In the genomic region with DNA sequence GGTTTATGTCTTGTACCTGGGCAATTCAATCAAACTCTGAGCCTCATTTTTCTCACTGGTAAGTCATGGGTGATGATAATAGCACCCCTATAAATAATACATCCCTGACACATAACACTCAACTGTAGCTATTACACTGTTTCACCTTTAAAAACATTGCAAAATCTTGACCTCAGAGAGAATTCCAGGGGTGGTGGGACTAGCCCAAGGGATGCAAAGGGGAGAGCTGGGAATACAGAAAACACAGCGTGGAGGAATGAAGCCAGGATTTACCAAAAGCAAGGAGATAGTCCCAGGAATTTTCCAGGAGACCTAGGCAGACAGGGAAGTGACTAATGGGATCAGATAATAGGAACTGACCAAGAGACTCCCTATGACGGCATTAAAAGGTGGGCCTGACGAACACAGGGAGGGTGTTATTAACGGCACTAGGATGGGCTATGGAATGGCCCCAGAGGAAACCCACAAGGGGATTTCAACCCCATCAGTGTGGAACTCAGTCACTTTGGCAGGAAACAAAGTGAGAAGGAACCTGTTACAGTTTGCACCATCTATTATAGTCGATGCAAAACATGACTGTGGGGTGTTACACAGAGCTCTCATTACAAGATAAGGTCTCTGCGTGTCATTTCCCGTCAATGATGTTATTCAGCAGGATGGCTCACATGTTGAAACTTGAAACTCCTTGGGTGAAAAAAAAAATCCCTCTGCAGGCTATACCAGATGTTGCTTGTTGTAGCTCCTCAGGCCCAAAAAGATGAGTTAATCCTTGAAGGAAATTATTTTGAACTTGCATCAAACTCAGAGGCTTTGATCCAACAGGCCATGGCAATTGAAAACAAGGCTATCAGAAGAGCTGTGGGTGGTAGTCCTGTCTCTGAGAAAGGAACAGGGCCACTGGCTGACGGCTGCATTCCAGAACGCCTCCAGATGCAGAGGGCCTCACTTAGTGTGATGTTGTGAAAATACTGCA, we compare ENCODE assay signal across 8 cellular contexts. TPM values are rescaled to one million over a fixed set of nuclear protein-coding genes. Genes with fewer than 3 reads are reported as not detected.
DNase-seq lines count a peak whose midpoint lies in the region; ATAC-seq and TF ChIP-seq lines count a peak whose summit lies in the region.

No MANE protein-coding gene starts in this region.

- H3K36me3 ChIP-seq in BJ (ENCODE audit: control insufficient read depth, insufficient read depth, low read length): no peaks in the 10 kb centered on the region

- DNase-seq in BJ (ENCODE audit: low read depth) (peak; percentile 90), iPS-NIHi7 (ENCODE audit: extremely low spot score) (peak; percentile 22), type B pancreatic cell (ENCODE audit: extremely low spot score, unreplicated experiment) (no peak), substantia nigra (lab: John Stamatoyannopoulos, UW) (no peak)
- no peak for DNase-seq in stimulated activated naive CD4-positive, alpha-beta T cell treated with Interleukin-2 at 50 U/mL for 16 hours (lab: John Stamatoyannopoulos, UW)

- H3K4me3 ChIP-seq in BJ (ENCODE audit: low read depth, low read length): no peak overlapping the region
- peak overlapping the region; percentile 22 for H3K4me3 ChIP-seq in WI38 (ENCODE audit: low read depth, low read length)

- no peaks in the 10 kb centered on the region for H3K36me3 Mint-ChIP-seq in type B pancreatic cell

- H3K9me3 Mint-ChIP-seq in type B pancreatic cell: no peaks in the 10 kb centered on the region

- POLR2A ChIA-PET in BJ (lab: Charles Lee): interaction anchor here (0.6 to 0.7 kb wide), 2 partner anchors 17 to 968 kb away, joined by 3 to 5 read pairs; no protein-coding TSS in a partner anchor

- CTCF ChIA-PET in BJ (lab: Yijun Ruan, JAX): interaction anchor here (0.6 to 1.1 kb wide), 10 partner anchors 16 to 1957 kb away, joined by 3 to 5 read pairs (median 3); no protein-coding TSS in a partner anchor

- peak overlapping the region; percentile 13 for H3K4me3 Mint-ChIP-seq in type B pancreatic cell

- H3K27ac Mint-ChIP-seq in type B pancreatic cell: peak overlapping the region; percentile 20

- H3K4me1 Mint-ChIP-seq in type B pancreatic cell (ENCODE audit: unreplicated experiment): peaks cover 30% of the 10 kb centered on the region

- ATAC-seq in GM19043 (IDR thresholded peaks at IDR 0.05; ENCODE audit: low read depth, unreplicated experiment): peak; percentile 62
- peak; percentile 62 for ATAC-seq in HG03135 (IDR thresholded peaks at IDR 0.05; ENCODE audit: unreplicated experiment)

- no peaks in the 10 kb centered on the region for H3K27me3 ChIP-seq in BJ (ENCODE audit: control insufficient read depth, insufficient read depth, low read length)

- H3K27ac ChIP-seq in substantia nigra (ENCODE audit: low read depth, low read length, poor library complexity, severe bottlenecking): no peak overlapping the region

- peaks cover 27% of the 10 kb centered on the region for H3K27me3 Mint-ChIP-seq in type B pancreatic cell

- no peak for TF ChIP-seq CTCF in BJ (IDR thresholded peaks at IDR 0.05; ENCODE audit: insufficient read depth, low read depth, low read length)
- no peak for TF ChIP-seq CTCF in WI38 (IDR thresholded peaks at IDR 0.05; ENCODE audit: low read depth, low read length)
- TF ChIP-seq CTCF in type B pancreatic cell (conservative IDR thresholded peaks at IDR 0.05): no peak

RNA-seq across cellular contexts. Expression of gene DRAM1, which starts 58.7 kb away (rescaled TPM):
- polyA plus RNA-seq in BJ (2011; rRNA removed): 99.4 and 168 TPM in 2 replicates
- polyA minus RNA-seq in BJ (2011; rRNA and poly(A)+ RNA removed): 72.6 and 89.7 TPM in 2 replicates
- total RNA-seq in type B pancreatic cell (ENCODE audit: low replicate concordance): 12.5 and 20.6 TPM in 2 replicates

Comparison
In these comparisons a context has a peak if more than half of its experiments do, and no peak if none do; other contexts are left out.
1. DNase-seq: peak in BJ (single experiment) and iPS-NIHi7 (single experiment); none in type B pancreatic cell (single experiment), substantia nigra (0 of 49) and stimulated activated naive CD4-positive, alpha-beta T cell treated with Interleukin-2 at 50 U/mL for 16 hours (single experiment).